ENCODE assay signal across 15 cellular contexts in the genomic region with DNA sequence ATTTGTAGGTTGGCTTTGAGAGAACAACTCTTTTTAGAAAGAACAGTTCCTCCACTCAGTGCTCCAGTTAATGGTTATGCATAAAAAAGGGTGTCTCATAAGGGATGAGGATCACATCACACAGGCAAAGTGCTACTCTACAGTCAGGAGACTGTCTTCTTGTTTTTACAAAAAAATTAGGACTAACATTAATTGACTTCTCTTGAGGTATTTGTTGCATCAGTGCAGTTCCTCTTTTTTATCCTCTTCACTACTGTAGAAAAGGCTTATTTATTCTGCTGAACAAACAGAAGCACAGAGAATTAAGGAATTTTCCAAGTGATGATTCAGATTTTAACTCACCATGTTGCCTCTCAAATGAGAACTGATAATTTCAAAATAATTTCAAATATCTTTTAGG.
A peak's percentile ranks its signal among the peaks of the same experiment; 100 is the strongest.
DNase-seq lines count a peak whose midpoint lies in the region; ATAC-seq and TF ChIP-seq lines count a peak whose summit lies in the region.
"Had no signal": no experiment of that assay in that cellular context is flagged by ENCODE, and none has a peak within 500 bp of the region (broad histone marks: within the 10 kb centered on the region; RNA-seq: fewer than 3 reads in every experiment).

No MANE protein-coding gene starts in this region.

- no peaks in the 10 kb centered on the region for H3K9me3 ChIP-seq in neutrophil
- H3K9me3 ChIP-seq: HAP-1 had no signal

- peak overlapping the region; percentile 73 for H3K27ac ChIP-seq in neutrophil
- H3K27ac ChIP-seq: 22Rv1, SK-N-MC had no signal

- TF ChIP-seq POLR2A in NB4 (IDR thresholded peaks at IDR 0.05; ENCODE audit: extremely low read depth, insufficient read length) = no peak

- no peaks in the 10 kb centered on the region for H3K27me3 ChIP-seq in neutrophil

- H3K4me1 ChIP-seq in neutrophil (ENCODE audit: control insufficient read depth in 1 of 2, insufficient read depth in 1 of 2, low read depth in 1 of 2, low read length in 1 of 2) = peaks cover 92 to 95% of the 10 kb centered on the region in 2 experiments
- H3K4me1 ChIP-seq: HAP-1 had no signal

- DNase-seq in SIG-M5 treated with dmso at 0.1 percent for 504 hours (lab: John Stamatoyannopoulos, UW; ENCODE audit: unreplicated experiment) (peak; percentile 11), SIG-M5 (lab: John Stamatoyannopoulos, UW) (no peak), NB4 (ENCODE audit: low read depth) (peak; percentile 34), SKM-1 treated with dmso at 0.1 percent for 144 hours (lab: John Stamatoyannopoulos, UW; ENCODE audit: unreplicated experiment) (peak; percentile 80)
- no peak for DNase-seq in activated CD8-positive, alpha-beta memory T cell treated with anti-CD3 and anti-CD28 coated beads, Interleukin-2, amount 50 U/mL, for 4 hours
- DNase-seq: NCI-H1105, NCI-H1694 treated with DMSO at 0.1 percent for 48 hours, NCI-H526 treated with DMSO at 0.1 percent for 48 hours had no signal

- ATAC-seq in HG02759 (IDR thresholded peaks at IDR 0.05; ENCODE audit: unreplicated experiment) (no peak), GM19328 (IDR thresholded peaks at IDR 0.05; ENCODE audit: unreplicated experiment) (no peak)
- ATAC-seq: Panc1 had no signal

- H3K4me3 ChIP-seq in NB4 (ENCODE audit: low read depth, low read length) = no peak overlapping the region
- H3K4me3 ChIP-seq in neutrophil (ENCODE audit: low read depth in 1 of 2, low read length in 1 of 2) = no peak overlapping the region
- H3K4me3 ChIP-seq: HAP-1, SK-N-MC had no signal

- no peaks in the 10 kb centered on the region for H3K36me3 ChIP-seq in neutrophil
- H3K36me3 ChIP-seq: HAP-1 had no signal

- no peak for TF ChIP-seq CTCF in NB4 (IDR thresholded peaks at IDR 0.05; ENCODE audit: low read depth, low read length)
- TF ChIP-seq CTCF in neutrophil (IDR thresholded peaks at IDR 0.05) = no peak

Comparison
In these comparisons a context has a peak if more than half of its experiments do, and no peak if none do; other contexts are left out.
1. DNase-seq: peak in SIG-M5 treated with dmso at 0.1 percent for 504 hours (single experiment), NB4 (single experiment) and SKM-1 treated with dmso at 0.1 percent for 144 hours (single experiment); none in SIG-M5 (single experiment) and activated CD8-positive, alpha-beta memory T cell treated with anti-CD3 and anti-CD28 coated beads, Interleukin-2, amount 50 U/mL, for 4 hours (single experiment).